In genomic region chr14:57268161-57269067, GRCh38 we compare ENCODE assay signal across 8 cellular contexts. TPM values are rescaled to one million over a fixed set of nuclear protein-coding genes. Genes with fewer than 3 reads are reported as not detected.
DNase-seq lines count a peak whose midpoint lies in the region; ATAC-seq, FAIRE-seq and TF ChIP-seq lines count a peak whose summit lies in the region.

Gene AP5M1, plus strand, starts transcription at chr14:57268971. Its CDS starts 344 bp downstream, at chr14:57269315.
Gene EXOC5, minus strand, starts transcription at chr14:57268905. Its CDS starts 257 bp downstream, at chr14:57268648.

- H3K9me3 ChIP-seq in IMR-90 (ENCODE audit: control insufficient read depth, insufficient read depth, low read length), result no peaks in the 10 kb centered on the region
- no peaks in the 10 kb centered on the region for H3K9me3 ChIP-seq in endothelial cell of umbilical vein (replicated peaks; ENCODE audit: control insufficient read depth, insufficient read depth, low read length)

- H2AK5ac ChIP-seq in IMR-90 (ENCODE audit: low read depth, low read length), result peak within 1 kb of the TSS; percentile 18; the same call in 1 of the 2 replicates

- H3K27ac ChIP-seq in IMR-90 (ENCODE audit: insufficient read depth, low read length) (peak within 1 kb of the TSS; percentile 72), endothelial cell of umbilical vein (ENCODE audit: insufficient read depth, low read depth, low read length) (peak within 1 kb of the TSS; percentile 95)

- BruUV-seq in IMR-90 (replicated peaks; lab: Mats Ljungman, UMichigan) (no TSS peak), endothelial cell of umbilical vein (replicated peaks; lab: Mats Ljungman, UMichigan) (no TSS peak)

- peak within 1 kb of the TSS; percentile 96 for H3K4ac ChIP-seq in IMR-90 (ENCODE audit: low read depth, low read length)

- H2BK5ac ChIP-seq in IMR-90 (ENCODE audit: low read depth, low read length, poor library complexity, severe bottlenecking), result peak within 1 kb of the TSS; percentile 70

- H3K4me2 ChIP-seq in IMR-90 (ENCODE audit: low read depth, low read length) (peak within 1 kb of the TSS; percentile 83), endothelial cell of umbilical vein (ENCODE audit: insufficient read depth, low read length) (peak within 1 kb of the TSS; percentile 99)

- H3K4me1 ChIP-seq in IMR-90 (ENCODE audit: control insufficient read depth, insufficient read depth, low read length) (0 out of 2 replicates have a peak, but pooled peaks cover 2% of the 10 kb centered on the region), endothelial cell of umbilical vein (ENCODE audit: control insufficient read depth, extremely low read depth, insufficient read depth, low read length) (peaks cover 26% of the 10 kb centered on the region)

- H3K9ac ChIP-seq in IMR-90 (ENCODE audit: low read depth, low read length), result peak within 1 kb of the TSS; percentile 88
- H3K9ac ChIP-seq in endothelial cell of umbilical vein (replicated peaks; ENCODE audit: extremely low read depth, insufficient read depth, low read length), result peak within 1 kb of the TSS; percentile 99

- peak within 1 kb of the TSS; percentile 92 for H3K14ac ChIP-seq in IMR-90 (replicated peaks; ENCODE audit: low read depth, low read length)

- ATAC-seq in GM21528 (IDR thresholded peaks at IDR 0.05; ENCODE audit: low FRiP score, unreplicated experiment) (peak; percentile 94), IMR-90 (ENCODE audit: low read depth) (peak; percentile 91)

- peak within 1 kb of the TSS; percentile 95 for H3K56ac ChIP-seq in IMR-90 (ENCODE audit: extremely low read depth, insufficient read depth, low read length)

- WGBS in IMR-90 (ENCODE audit: extremely low coverage in 2 of 2, insufficient read length in 1 of 2), 2 experiments, result 0% methylated on average over 49 of the region's 76 CpGs; no CpG with 5 or more reads in 1 of the 2 experiments

- intact Hi-C loops in IMR-90 (cut with micrococcal nuclease), result no loop called here
- intact Hi-C loops in endothelial cell of umbilical vein (cut with micrococcal nuclease), result loop anchor here (1.0 to 5.0 kb wide), 6 partner anchors 46 to 1159 kb away; partner anchors contain the start of genes KIAA0586, NAA30, PSMA3 and TIMM9

- dilution Hi-C loops in IMR-90 (cut with HindIII; ENCODE audit: low sequenced_read_pairs, unreplicated experiment) (no loop called here), endothelial cell of umbilical vein (cut with MboI; ENCODE audit: extremely low pct_ligation_motif_present, low sequenced_read_pairs) (no loop called here)

- H2BK120ac ChIP-seq in IMR-90 (ENCODE audit: low read depth, low read length), result peak within 1 kb of the TSS; percentile 71

- peak within 1 kb of the TSS; percentile 88 for H2AK9ac ChIP-seq in IMR-90 (replicated peaks; ENCODE audit: low read depth, low read length, poor library complexity)

- no peak for TF ChIP-seq CTCF in IMR-90 (conservative IDR thresholded peaks at IDR 0.05; ENCODE audit: low read depth, low read length)
- no peak for TF ChIP-seq CTCF in endothelial cell of umbilical vein (IDR thresholded peaks at IDR 0.05; ENCODE audit: extremely low read depth in 1 of 2, insufficient read depth in 1 of 2, low read depth in 1 of 2, low read length in 2 of 2)

- H2AFZ ChIP-seq in IMR-90 (replicated peaks; ENCODE audit: low read length, poor library complexity), result peak within 1 kb of the TSS; percentile 94
- H2AFZ ChIP-seq in endothelial cell of umbilical vein (ENCODE audit: low read depth, low read length), result peak within 1 kb of the TSS; percentile 89

- peak within 1 kb of the TSS; percentile 23 for H3K18ac ChIP-seq in IMR-90 (ENCODE audit: low read depth, low read length)

- H3K36me3 ChIP-seq in IMR-90 (ENCODE audit: control insufficient read depth, insufficient read depth, low read length) (no peaks in the 10 kb centered on the region), endothelial cell of umbilical vein (ENCODE audit: control insufficient read depth in 2 of 2, extremely low read depth in 1 of 2, insufficient read depth in 2 of 2, low read length in 2 of 2) (no peaks in the 10 kb centered on the region)

- in situ Hi-C loops in IMR-90 (cut with MboI; ENCODE audit: low sequenced_read_pairs), result loop anchor here (25.0 kb wide), 1 partner anchor 969 kb away; the partner anchor contains the start of gene PSMA3

- H3K4me3 ChIP-seq in IMR-90 (ENCODE audit: insufficient read depth, low read depth, low read length), result peak within 1 kb of the TSS; percentile 91
- H3K4me3 ChIP-seq in endothelial cell of umbilical vein (replicated peaks in 1 of 3; ENCODE audit: insufficient read depth in 1 of 3, low read depth in 1 of 3, low read length in 3 of 3), result peak within 1 kb of the TSS; percentile 79 to 98 (median 79)

- TF ChIP-seq RAD21 in IMR-90 (IDR thresholded peaks at IDR 0.05; ENCODE audit: low read length), result no peak

- POLR2A ChIA-PET in IMR-90 (lab: Charles Lee; ENCODE audit: unreplicated experiment), result interaction anchor here (0.6 to 1.4 kb wide), 2 partner anchors 12 to 667 kb away, joined by 3 to 8 read pairs; no protein-coding TSS in a partner anchor
- POLR2A ChIA-PET in endothelial cell of umbilical vein (lab: Charles Lee), result interaction anchor here (1.3 to 1.8 kb wide), 2 partner anchors 95 to 122 kb away, joined by 3 to 8 read pairs; partner anchors contain the start of gene NAA30

- FAIRE-seq in endothelial cell of umbilical vein (lab: Jason Lieb, UNC), result peak; percentile 61

- peak within 1 kb of the TSS; percentile 84 for H4K91ac ChIP-seq in IMR-90 (ENCODE audit: insufficient read depth, low read depth, low read length)

- peak within 1 kb of the TSS; percentile 71 for H4K5ac ChIP-seq in IMR-90 (ENCODE audit: low read depth, low read length)

- peak within 1 kb of the TSS; percentile 96 for H3K23ac ChIP-seq in IMR-90 (ENCODE audit: low read depth, low read length)

- peaks cover 9 to 38% of the 10 kb centered on the region in 2 experiments for H3K79me1 ChIP-seq in IMR-90 (ENCODE audit: low read depth in 1 of 2, low read length in 2 of 2)

- peak within 1 kb of the TSS; percentile 93 to 96 for H4K8ac ChIP-seq in IMR-90 (ENCODE audit: low read depth in 2 of 2, low read length in 2 of 2)

- DNase-seq in DMS114 treated with DMSO at 0.1 percent for 48 hours (lab: John Stamatoyannopoulos, UW; ENCODE audit: unreplicated experiment) (peak; percentile 77), IMR-90 (peak; percentile 89), OCI-M1 (lab: John Stamatoyannopoulos, UW) (peak; percentile 92), activated T-cell treated with anti-CD3 and anti-CD28 coated beads for 24 hours (ENCODE audit: low read depth) (peak; percentile 91), endothelial cell of umbilical vein (ENCODE audit: low read depth, low spot score) (peak; percentile 90), midbrain (lab: John Stamatoyannopoulos, UW) (peak; percentile 95)
- DNase-seq in stimulated activated CD8-positive, alpha-beta memory T cell treated with anti-CD3 and anti-CD28 coated beads, Interleukin-2, amount 100 ng/mL, for 1 hour (ENCODE audit: low read depth in 2 of 2), result peak; percentile 74 to 82

- peaks cover 86% of the 10 kb centered on the region for H3K79me2 ChIP-seq in endothelial cell of umbilical vein (ENCODE audit: control insufficient read depth, insufficient read depth, low read length)

- H3K27me3 ChIP-seq in IMR-90 (ENCODE audit: control insufficient read depth, insufficient read depth, low read length) (no peaks in the 10 kb centered on the region), endothelial cell of umbilical vein (ENCODE audit: control insufficient read depth in 2 of 2, insufficient read depth in 2 of 2, low read length in 2 of 2) (no peaks in the 10 kb centered on the region)

- CTCF ChIA-PET in IMR-90 (lab: Yijun Ruan, JAX) (interaction anchor here (1.0 to 1.3 kb wide), 2 partner anchors 10 to 14 kb away, joined by 3 to 4 read pairs; no protein-coding TSS in a partner anchor), endothelial cell of umbilical vein (lab: Charles Lee) (interaction anchor here (0.9 to 1.8 kb wide), 9 partner anchors 17 to 778 kb away, joined by 3 to 5 read pairs (median 3); no protein-coding TSS in a partner anchor)

- peak within 1 kb of the TSS; percentile 55; the same call in 2 of the 3 replicates for H2BK15ac ChIP-seq in IMR-90 (ENCODE audit: low read depth, low read length)

- no peaks in the 10 kb centered on the region; the same call in 1 of the 2 replicates for H3K9me1 ChIP-seq in IMR-90 (ENCODE audit: insufficient read depth, low read length)
- no peaks in the 10 kb centered on the region for H3K9me1 ChIP-seq in endothelial cell of umbilical vein (replicated peaks; ENCODE audit: control insufficient read depth, extremely low read depth, insufficient read depth, low read length)

- H2BK20ac ChIP-seq in IMR-90 (ENCODE audit: low read depth, low read length), result peak within 1 kb of the TSS; percentile 62; the same call in 1 of the 2 replicates

- peaks cover 3% of the 10 kb centered on the region for H4K20me1 ChIP-seq in IMR-90 (ENCODE audit: insufficient read depth, low read length)
- H4K20me1 ChIP-seq in endothelial cell of umbilical vein (replicated peaks; ENCODE audit: control insufficient read depth, extremely low read depth, insufficient read depth, low read length), result peaks cover 3% of the 10 kb centered on the region

- TF ChIP-seq POLR2A in IMR-90 (IDR thresholded peaks at IDR 0.05; ENCODE audit: low read depth, low read length), result peak; percentile 72; the same call in 1 of the 2 replicates
- peak; percentile 10 for TF ChIP-seq POLR2A in endothelial cell of umbilical vein (IDR thresholded peaks at IDR 0.05; ENCODE audit: low read depth, low read length)

RNA-seq across cellular contexts. Expression of gene AP5M1, which starts in this region (rescaled TPM):
- 28.3 TPM in 2 replicates for total RNA-seq in IMR-90 (2012; rRNA removed)
- polyA plus RNA-seq in IMR-90 (2012; rRNA removed), result 13.6 and 16.1 TPM in 2 replicates
- polyA plus RNA-seq in IMR-90 (2012; cell fraction: cytosol; rRNA removed), result 3.3 and 7.1 TPM in 2 replicates
- 1.9 and 10.4 TPM in 2 replicates for polyA plus RNA-seq in IMR-90 (2012; cell fraction: nucleus; rRNA removed; ENCODE audit: low replicate concordance)
- total RNA-seq in endothelial cell of umbilical vein, result 38.7 and 39.6 TPM in 2 replicates
- polyA plus RNA-seq in endothelial cell of umbilical vein, result 12.5 and 14.8 TPM in 2 replicates
- polyA plus RNA-seq in endothelial cell of umbilical vein (2011; cell fraction: cytosol; rRNA removed), result 16.5 and 16.6 TPM in 2 replicates
- polyA plus RNA-seq in endothelial cell of umbilical vein (2011; cell fraction: nucleus; rRNA removed), result 24.2 and 30.8 TPM in 2 replicates
- 17.4 and 25.0 TPM in 2 replicates for polyA plus RNA-seq in endothelial cell of umbilical vein (2012)
- polyA minus RNA-seq in endothelial cell of umbilical vein, result 44.3 and 76.8 TPM in 2 replicates
- polyA minus RNA-seq in endothelial cell of umbilical vein (2011; cell fraction: cytosol; rRNA and poly(A)+ RNA removed), result 12.7 TPM
- 37.7 and 45.3 TPM in 2 replicates for polyA minus RNA-seq in endothelial cell of umbilical vein (2011; cell fraction: nucleus; rRNA and poly(A)+ RNA removed)

RNA-seq across cellular contexts. Expression of gene EXOC5, which starts in this region (rescaled TPM):
- total RNA-seq in IMR-90 (2012; rRNA removed), result 52.5 and 89.7 TPM in 2 replicates
- 17.9 and 22.4 TPM in 2 replicates for polyA plus RNA-seq in IMR-90 (2012; rRNA removed)
- polyA plus RNA-seq in IMR-90 (2012; cell fraction: cytosol; rRNA removed), result 4.9 and 10.2 TPM in 2 replicates
- polyA plus RNA-seq in IMR-90 (2012; cell fraction: nucleus; rRNA removed; ENCODE audit: low replicate concordance), result 2.6 and 14.8 TPM in 2 replicates
- total RNA-seq in endothelial cell of umbilical vein, result 95.0 and 104 TPM in 2 replicates
- polyA plus RNA-seq in endothelial cell of umbilical vein, result 17.4 and 23.9 TPM in 2 replicates
- 23.3 and 24.1 TPM in 2 replicates for polyA plus RNA-seq in endothelial cell of umbilical vein (2011; cell fraction: cytosol; rRNA removed)
- 28.2 and 34.6 TPM in 2 replicates for polyA plus RNA-seq in endothelial cell of umbilical vein (2011; cell fraction: nucleus; rRNA removed)
- 43.2 and 65.7 TPM in 2 replicates for polyA plus RNA-seq in endothelial cell of umbilical vein (2012)
- polyA minus RNA-seq in endothelial cell of umbilical vein, result 31.6 and 40.6 TPM in 2 replicates
- 24.9 TPM for polyA minus RNA-seq in endothelial cell of umbilical vein (2011; cell fraction: cytosol; rRNA and poly(A)+ RNA removed)
- polyA minus RNA-seq in endothelial cell of umbilical vein (2011; cell fraction: nucleus; rRNA and poly(A)+ RNA removed), result 40.5 and 56.0 TPM in 2 replicates

Comparison
In these comparisons a context has a peak if more than half of its experiments do, and no peak if none do; other contexts are left out.
1. Peak in every context shown above with its lines: DNase-seq, ATAC-seq, H3K4me3 ChIP-seq and H3K27ac ChIP-seq.